In the genomic region with DNA sequence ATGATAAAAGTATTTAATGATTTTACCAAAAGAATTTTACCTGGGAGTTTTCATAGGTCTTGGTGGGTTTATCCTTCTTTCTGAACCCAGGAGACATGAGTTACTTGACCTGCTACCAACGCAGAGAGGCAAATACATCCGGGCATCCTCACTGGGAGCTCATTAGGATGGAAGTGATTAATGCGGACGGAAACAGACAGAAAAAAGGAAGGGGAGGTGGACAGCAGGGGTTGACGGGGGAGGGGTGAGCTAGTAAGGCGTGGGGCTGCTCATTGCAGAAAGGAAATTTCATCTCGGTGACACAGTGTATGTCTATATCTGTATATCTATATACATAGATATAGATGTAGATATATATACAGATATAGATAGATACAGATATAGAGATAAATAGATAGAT, we compare ENCODE assay signal across 21 cellular contexts.
"Had no signal": no experiment of that assay in that cellular context is flagged by ENCODE, and none has a peak within 500 bp of the region (broad histone marks: within the 10 kb centered on the region; RNA-seq: fewer than 3 reads in every experiment).

No MANE protein-coding gene starts in this region.

- H3K4me1 Mint-ChIP-seq: naive thymus-derived CD8-positive, alpha-beta T cell; stimulated activated effector memory CD8-positive, alpha-beta T cell treated with anti-CD3 and anti-CD28 coated beads, Interleukin-12 subunit alpha, Interleukin-12 subunit beta, amount 100 ng/mL, for 72 hours had no signal

- H3K4me1 ChIP-seq: colonic mucosa, foreskin keratinocyte, pancreas, testis, tibial nerve had no signal

- H3K36me3 Mint-ChIP-seq: naive thymus-derived CD8-positive, alpha-beta T cell; stimulated activated effector memory CD8-positive, alpha-beta T cell treated with anti-CD3 and anti-CD28 coated beads, Interleukin-12 subunit alpha, Interleukin-12 subunit beta, amount 100 ng/mL, for 72 hours had no signal

- H3K27ac Mint-ChIP-seq: progenitor cell of endocrine pancreas; stimulated activated effector memory CD8-positive, alpha-beta T cell treated with anti-CD3 and anti-CD28 coated beads, Interleukin-12 subunit alpha, Interleukin-12 subunit beta, amount 100 ng/mL, for 72 hours; stimulated activated naive CD8-positive, alpha-beta T cell treated with anti-CD3 and anti-CD28 coated beads, Interleukin-15, Interleukin-2, amounts not matched to agents 100 ng/mL and 50 ng/mL, for 24 hours had no signal

- H3K36me3 ChIP-seq: colonic mucosa, pancreas, tibial nerve had no signal

- H3K4me2 ChIP-seq: hepatocyte had no signal

- H3K79me2 ChIP-seq: hepatocyte had no signal

- DNase-seq: colonic mucosa; dermis blood vessel endothelial cell; erythroblast; foreskin keratinocyte; head of caudate nucleus; kidney glomerular epithelial cell; mammary epithelial cell; mucosa of descending colon; naive thymus-derived CD8-positive, alpha-beta T cell; occipital lobe; pancreas; stimulated activated CD4-positive, alpha-beta T cell treated with anti-CD3 and anti-CD28 coated beads, Interleukin-4, amount 100 ng/mL, for 1 hour; stimulated activated CD8-positive, alpha-beta memory T cell treated with anti-CD3 and anti-CD28 coated beads, Interleukin-4, amount 100 ng/mL, for 48 hours; testis had no signal

- H3K4me3 Mint-ChIP-seq: naive thymus-derived CD8-positive, alpha-beta T cell; neural crest cell; stimulated activated effector memory CD8-positive, alpha-beta T cell treated with anti-CD3 and anti-CD28 coated beads, Interleukin-12 subunit alpha, Interleukin-12 subunit beta, amount 100 ng/mL, for 72 hours; stimulated activated naive CD8-positive, alpha-beta T cell treated with anti-CD3 and anti-CD28 coated beads, Interleukin-15, Interleukin-2, amounts not matched to agents 100 ng/mL and 50 ng/mL, for 24 hours had no signal

- H3K9me3 Mint-ChIP-seq: naive thymus-derived CD8-positive, alpha-beta T cell; neural crest cell; stimulated activated effector memory CD8-positive, alpha-beta T cell treated with anti-CD3 and anti-CD28 coated beads, Interleukin-12 subunit alpha, Interleukin-12 subunit beta, amount 100 ng/mL, for 72 hours; stimulated activated naive CD8-positive, alpha-beta T cell treated with anti-CD3 and anti-CD28 coated beads, Interleukin-15, Interleukin-2, amounts not matched to agents 100 ng/mL and 50 ng/mL, for 24 hours had no signal

- H3K27me3 ChIP-seq: colonic mucosa, foreskin keratinocyte, hepatocyte, pancreas, testis, tibial nerve had no signal

- ATAC-seq: foreskin keratinocyte; left lobe of liver; mucosa of descending colon; naive thymus-derived CD8-positive, alpha-beta T cell; pancreas; stimulated activated effector memory CD8-positive, alpha-beta T cell treated with anti-CD3 and anti-CD28 coated beads, Interleukin-12 subunit alpha, Interleukin-12 subunit beta, amount 100 ng/mL, for 72 hours had no signal

- H3K4me3 ChIP-seq: colonic mucosa, hepatocyte, mucosa of descending colon, pancreas, testis, tibial nerve had no signal

- H3K27me3 Mint-ChIP-seq: progenitor cell of endocrine pancreas had no signal

- H3K27ac ChIP-seq: colonic mucosa, foreskin keratinocyte, hepatocyte, pancreas, testis, tibial nerve had no signal
